In the genomic region with DNA sequence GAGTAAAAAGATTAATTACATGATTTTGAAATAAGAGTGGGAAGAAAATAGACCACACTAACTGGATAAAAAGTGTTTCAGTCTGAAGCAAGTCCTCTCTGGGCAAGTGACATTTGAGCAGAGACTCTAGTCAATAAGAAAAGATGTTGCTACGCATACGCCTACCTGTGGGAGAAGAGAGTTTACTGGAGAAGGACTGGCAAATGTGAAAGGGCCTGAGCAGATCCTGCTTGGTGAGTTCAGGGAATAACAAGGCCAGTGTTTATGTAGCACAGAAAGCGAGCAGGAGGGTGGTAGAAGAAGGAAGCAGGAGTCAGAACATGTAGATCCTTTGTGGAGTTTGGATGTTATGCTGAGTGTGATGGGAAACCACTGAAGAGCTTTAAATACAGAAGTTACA, we compare ENCODE assay signal across 25 cellular contexts.
"Had no signal": no experiment of that assay in that cellular context is flagged by ENCODE, and none has a peak within 500 bp of the region (broad histone marks: within the 10 kb centered on the region; RNA-seq: fewer than 3 reads in every experiment).

No MANE protein-coding gene starts in this region.

- H3K27me3 Mint-ChIP-seq: activated CD4-positive, alpha-beta T cell treated with anti-CD3 and anti-CD28 coated beads, Interleukin-2, amount 10 ng/mL, durations not matched to agents 24 days and 14 days; activated CD8-positive, alpha-beta memory T cell treated with anti-CD3 and anti-CD28 coated beads, Interleukin-2, amount 10 ng/mL, durations not matched to agents 7 days and 5 days; activated CD8-positive, alpha-beta T cell treated with anti-CD3 and anti-CD28 coated beads for 36 hours; activated naive CD4-positive, alpha-beta T cell treated with anti-CD3 and anti-CD28 coated beads, Interleukin-2, amount 50 U/mL, for 24 hours; naive thymus-derived CD4-positive, alpha-beta T cell; stimulated activated naive CD8-positive, alpha-beta T cell treated with anti-CD3 and anti-CD28 coated beads, Interleukin-15, amount 100 ng/mL, for 72 hours had no signal

- H2AFZ ChIP-seq: parathyroid adenoma had no signal

- H3K36me3 ChIP-seq: uterus had no signal

- H3K27me3 ChIP-seq: body of pancreas, foreskin keratinocyte, left lung, right lobe of liver, suprapubic skin, transverse colon, uterus had no signal

- H3K27ac ChIP-seq: body of pancreas, foreskin keratinocyte, left lung, parathyroid adenoma, right lobe of liver, suprapubic skin, transverse colon, uterus had no signal

- H3K4me3 ChIP-seq: body of pancreas, left lung, lung, right lobe of liver, skin epidermis, suprapubic skin, transverse colon, uterus had no signal

- ATAC-seq: activated CD8-positive, alpha-beta memory T cell treated with anti-CD3 and anti-CD28 coated beads, Interleukin-2, amount 10 ng/mL, durations not matched to agents 7 days and 5 days; activated CD8-positive, alpha-beta T cell treated with anti-CD3 and anti-CD28 coated beads for 36 hours; body of pancreas; foreskin keratinocyte; left lung; naive thymus-derived CD4-positive, alpha-beta T cell; right lobe of liver; stimulated activated naive CD8-positive, alpha-beta T cell treated with anti-CD3 and anti-CD28 coated beads, Interleukin-15, amount 100 ng/mL, for 72 hours had no signal

- DNase-seq: activated CD4-positive, alpha-beta T cell treated with anti-CD3 and anti-CD28 coated beads, Interleukin-2, amount 10 ng/mL, durations not matched to agents 24 days and 14 days; activated CD8-positive, alpha-beta memory T cell treated with anti-CD3 and anti-CD28 coated beads, Interleukin-2, amount 10 ng/mL, durations not matched to agents 7 days and 5 days; activated CD8-positive, alpha-beta T cell treated with anti-CD3 and anti-CD28 coated beads for 36 hours; activated gamma-delta T cell treated with Interleukin-2 at 50 U/mL for 16 hours; anterior cingulate cortex; body of pancreas; central memory CD4-positive, alpha-beta T cell; effector memory CD4-positive, alpha-beta T cell; foreskin keratinocyte; kidney glomerular epithelial cell; left lung; naive thymus-derived CD4-positive, alpha-beta T cell; nucleus accumbens; right lobe of liver; stimulated activated CD4-positive, alpha-beta T cell treated with anti-CD3 and anti-CD28 coated beads, Interleukin-1b, Interleukin-23, amount 100 ng/mL, for 48 hours; stimulated activated naive CD8-positive, alpha-beta T cell treated with anti-CD3 and anti-CD28 coated beads, Interleukin-15, amount 100 ng/mL, for 72 hours; T1000; transverse colon; uterus had no signal

- H3K4me1 ChIP-seq: body of pancreas, foreskin keratinocyte, left lung, parathyroid adenoma, right lobe of liver, suprapubic skin, transverse colon, uterus had no signal

- H3K4me3 Mint-ChIP-seq: activated CD4-positive, alpha-beta T cell treated with anti-CD3 and anti-CD28 coated beads, Interleukin-2, amount 10 ng/mL, durations not matched to agents 24 days and 14 days; activated CD8-positive, alpha-beta memory T cell treated with anti-CD3 and anti-CD28 coated beads, Interleukin-2, amount 10 ng/mL, durations not matched to agents 7 days and 5 days; activated CD8-positive, alpha-beta T cell treated with anti-CD3 and anti-CD28 coated beads for 36 hours; activated naive CD4-positive, alpha-beta T cell treated with anti-CD3 and anti-CD28 coated beads, Interleukin-2, amount 50 U/mL, for 24 hours; naive thymus-derived CD4-positive, alpha-beta T cell; stimulated activated naive CD8-positive, alpha-beta T cell treated with anti-CD3 and anti-CD28 coated beads, Interleukin-15, amount 100 ng/mL, for 72 hours; T-helper 1 cell treated with Interleukin-12 subunit alpha and Interleukin-12 subunit beta and Interleukin-4 antibody, amounts not matched to agents 30 μg/mL and 1 μg/mL, for 36 hours had no signal

- H3K27ac Mint-ChIP-seq: activated CD4-positive, alpha-beta T cell treated with anti-CD3 and anti-CD28 coated beads, Interleukin-2, amount 10 ng/mL, durations not matched to agents 24 days and 14 days; activated CD8-positive, alpha-beta memory T cell treated with anti-CD3 and anti-CD28 coated beads, Interleukin-2, amount 10 ng/mL, durations not matched to agents 7 days and 5 days; activated CD8-positive, alpha-beta T cell treated with anti-CD3 and anti-CD28 coated beads for 36 hours; activated naive CD4-positive, alpha-beta T cell treated with anti-CD3 and anti-CD28 coated beads, Interleukin-2, amount 50 U/mL, for 24 hours; stimulated activated naive CD8-positive, alpha-beta T cell treated with anti-CD3 and anti-CD28 coated beads, Interleukin-15, amount 100 ng/mL, for 72 hours; T-helper 1 cell treated with Interleukin-12 subunit alpha and Interleukin-12 subunit beta and Interleukin-4 antibody, amounts not matched to agents 30 μg/mL and 1 μg/mL, for 36 hours had no signal

- H3K9me3 ChIP-seq: body of pancreas, left lung, right lobe of liver, suprapubic skin, transverse colon, uterus had no signal

- H3K9me3 Mint-ChIP-seq: activated CD4-positive, alpha-beta T cell treated with anti-CD3 and anti-CD28 coated beads, Interleukin-2, amount 10 ng/mL, durations not matched to agents 24 days and 14 days; activated CD8-positive, alpha-beta T cell treated with anti-CD3 and anti-CD28 coated beads for 36 hours; activated naive CD4-positive, alpha-beta T cell treated with anti-CD3 and anti-CD28 coated beads, Interleukin-2, amount 50 U/mL, for 24 hours; naive thymus-derived CD4-positive, alpha-beta T cell; stimulated activated naive CD8-positive, alpha-beta T cell treated with anti-CD3 and anti-CD28 coated beads, Interleukin-15, amount 100 ng/mL, for 72 hours; T-helper 1 cell treated with Interleukin-12 subunit alpha and Interleukin-12 subunit beta and Interleukin-4 antibody, amounts not matched to agents 30 μg/mL and 1 μg/mL, for 36 hours had no signal

- H3K79me2 ChIP-seq: parathyroid adenoma had no signal
